In the genomic region with DNA sequence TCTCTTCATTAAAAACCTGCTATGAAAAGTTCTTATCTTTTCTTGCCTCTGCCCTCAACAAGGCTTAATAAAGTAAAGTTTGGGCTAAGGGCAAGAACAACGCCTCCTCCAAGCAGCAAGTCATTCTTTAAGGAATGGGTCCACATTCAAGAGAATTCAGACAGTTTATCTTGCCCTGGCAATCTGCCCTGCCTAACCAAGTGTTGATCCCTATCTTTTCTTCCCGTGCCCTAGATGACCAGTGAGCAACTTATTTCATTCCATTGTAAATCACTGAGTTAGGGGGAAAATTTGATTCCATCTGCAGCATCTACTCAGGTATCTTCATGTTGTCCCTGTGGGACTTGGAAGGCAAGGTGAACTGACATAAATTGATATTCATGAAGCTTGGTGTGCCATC, we compare ENCODE assay signal across 20 cellular contexts.
"Had no signal": no experiment of that assay in that cellular context is flagged by ENCODE, and none has a peak within 500 bp of the region (broad histone marks: within the 10 kb centered on the region; RNA-seq: fewer than 3 reads in every experiment).

No MANE protein-coding gene starts in this region.

- H3K36me3 ChIP-seq: heart left ventricle, neutrophil, thoracic aorta had no signal

- H3K4me3 ChIP-seq: dorsolateral prefrontal cortex, heart left ventricle, mucosa of descending colon, psoas muscle, skin epidermis, thoracic aorta had no signal

- H3K27ac Mint-ChIP-seq: naive thymus-derived CD8-positive, alpha-beta T cell; stimulated activated naive B cell treated with anti-CD40 and anti-IgM and Interleukin-4, amounts not matched to agents 10 μg/mL and 1 μg/mL and 100 μg/mL, for 72 hours; stimulated activated naive CD8-positive, alpha-beta T cell treated with anti-CD3 and anti-CD28 coated beads, Interleukin-15, amount 100 ng/mL, for 72 hours had no signal

- H3K4me1 Mint-ChIP-seq: stimulated activated naive B cell treated with anti-CD40 and anti-IgM and Interleukin-4, amounts not matched to agents 10 μg/mL and 1 μg/mL and 100 μg/mL, for 72 hours had no signal

- DNase-seq: cortex of kidney; dorsolateral prefrontal cortex; effector memory CD4-positive, alpha-beta T cell; heart left ventricle; hypothalamus; kidney glomerular epithelial cell; mucosa of descending colon; naive thymus-derived CD8-positive, alpha-beta T cell; psoas muscle; retina; stimulated activated CD4-positive, alpha-beta T cell treated with anti-CD3 and anti-CD28 coated beads, Interleukin-2, amount 100 ng/mL, for 24 hours; stimulated activated CD4-positive, alpha-beta T cell treated with anti-CD3 and anti-CD28 coated beads, Interleukin-4, amount 100 ng/mL, for 4 hours; stimulated activated naive B cell treated with anti-CD40 and anti-IgM and Interleukin-4, amounts not matched to agents 10 μg/mL and 1 μg/mL and 100 μg/mL, for 72 hours; stimulated activated naive CD8-positive, alpha-beta T cell treated with anti-CD3 and anti-CD28 coated beads, Interleukin-15, amount 100 ng/mL, for 72 hours had no signal

- H3K36me3 Mint-ChIP-seq: stimulated activated naive B cell treated with anti-CD40 and anti-IgM and Interleukin-4, amounts not matched to agents 10 μg/mL and 1 μg/mL and 100 μg/mL, for 72 hours had no signal

- H3K27me3 Mint-ChIP-seq: stimulated activated naive B cell treated with anti-CD40 and anti-IgM and Interleukin-4, amounts not matched to agents 10 μg/mL and 1 μg/mL and 100 μg/mL, for 72 hours had no signal

- H3K27me3 ChIP-seq: dorsolateral prefrontal cortex, heart left ventricle, neutrophil had no signal

- H3K27ac ChIP-seq: dorsolateral prefrontal cortex, heart left ventricle, neutrophil, psoas muscle, skin epidermis, thoracic aorta had no signal

- H3K4me1 ChIP-seq: heart left ventricle, psoas muscle had no signal

- H3K4me3 Mint-ChIP-seq: naive thymus-derived CD8-positive, alpha-beta T cell; stimulated activated naive B cell treated with anti-CD40 and anti-IgM and Interleukin-4, amounts not matched to agents 10 μg/mL and 1 μg/mL and 100 μg/mL, for 72 hours; stimulated activated naive CD8-positive, alpha-beta T cell treated with anti-CD3 and anti-CD28 coated beads, Interleukin-15, amount 100 ng/mL, for 72 hours had no signal

- H3K9me3 ChIP-seq: mucosa of descending colon, neutrophil, psoas muscle, thoracic aorta had no signal

- ATAC-seq: esophagus mucosa; heart left ventricle; left lobe of liver; mucosa of descending colon; naive thymus-derived CD8-positive, alpha-beta T cell; psoas muscle; sciatic nerve; stimulated activated naive B cell treated with anti-CD40 and anti-IgM and Interleukin-4, amounts not matched to agents 10 μg/mL and 1 μg/mL and 100 μg/mL, for 72 hours; stimulated activated naive CD8-positive, alpha-beta T cell treated with anti-CD3 and anti-CD28 coated beads, Interleukin-15, amount 100 ng/mL, for 72 hours had no signal
